Comparison of ENCODE assay signal across 26 cellular contexts in genomic region chr20:13790708-13791107, GRCh38.
"Had no signal": no experiment of that assay in that cellular context is flagged by ENCODE, and none has a peak within 500 bp of the region (broad histone marks: within the 10 kb centered on the region; RNA-seq: fewer than 3 reads in every experiment).

No MANE protein-coding gene starts in this region.

- FAIRE-seq: bronchial epithelial cell, pancreas had no signal

- H3K27me3 ChIP-seq: esophagus muscularis mucosa, foreskin keratinocyte, pancreas, suprapubic skin, tibial nerve had no signal

- H3K27me3 Mint-ChIP-seq: activated CD4-positive, alpha-beta T cell treated with anti-CD3 and anti-CD28 coated beads for 36 hours; activated CD8-positive, alpha-beta memory T cell treated with anti-CD3 and anti-CD28 coated beads, Interleukin-2, amount 10 ng/mL, durations not matched to agents 7 days and 5 days; activated naive CD4-positive, alpha-beta T cell treated with anti-CD3 and anti-CD28 coated beads, Interleukin-2, amount 50 U/mL, for 24 hours; activated naive CD8-positive, alpha-beta T cell treated with anti-CD3 and anti-CD28 coated beads, Interleukin-2, amount 50 U/mL, for 24 hours; naive thymus-derived CD8-positive, alpha-beta T cell had no signal

- H3K9me3 ChIP-seq: esophagus muscularis mucosa, lower lobe of right lung, pancreas, prostate gland, suprapubic skin, tibial nerve had no signal

- H3K9me3 Mint-ChIP-seq: activated naive CD4-positive, alpha-beta T cell treated with anti-CD3 and anti-CD28 coated beads, Interleukin-2, amount 50 U/mL, for 24 hours; activated naive CD8-positive, alpha-beta T cell treated with anti-CD3 and anti-CD28 coated beads, Interleukin-2, amount 50 U/mL, for 24 hours; activated T-helper 2 cell treated with anti-CD3 and anti-CD28 coated beads, Interferon-gamma antibody, Interleukin-2, Interleukin-4, amounts not matched to agents 10 μg/mL and 5 μg/mL and 100 μg/mL, durations not matched to agents 14 hours and 24 hours and 36 hours; endodermal cell; naive thymus-derived CD8-positive, alpha-beta T cell; neural crest cell; T-helper 2 cell treated with Interferon-gamma antibody and Interleukin-4, amounts not matched to agents 5 μg/mL and 100 μg/mL, for 36 hours had no signal

- H3K4me3 ChIP-seq: esophagus muscularis mucosa, lower lobe of right lung, pancreas, prostate gland, suprapubic skin, tibial nerve had no signal

- H3K27ac Mint-ChIP-seq: activated CD4-positive, alpha-beta T cell treated with anti-CD3 and anti-CD28 coated beads for 36 hours; activated CD8-positive, alpha-beta memory T cell treated with anti-CD3 and anti-CD28 coated beads, Interleukin-2, amount 10 ng/mL, durations not matched to agents 7 days and 5 days; activated CD8-positive, alpha-beta T cell treated with anti-CD3 and anti-CD28 coated beads, Interleukin-2, amount 10 ng/mL, durations not matched to agents 7 days and 5 days; activated naive CD8-positive, alpha-beta T cell treated with anti-CD3 and anti-CD28 coated beads, Interleukin-2, amount 50 U/mL, for 24 hours; activated T-helper 2 cell treated with anti-CD3 and anti-CD28 coated beads, Interferon-gamma antibody, Interleukin-2, Interleukin-4, amounts not matched to agents 10 μg/mL and 5 μg/mL and 100 μg/mL, durations not matched to agents 14 hours and 24 hours and 36 hours; endodermal cell; T-helper 2 cell treated with Interferon-gamma antibody and Interleukin-4, amounts not matched to agents 5 μg/mL and 100 μg/mL, for 36 hours had no signal

- ATAC-seq: activated CD4-positive, alpha-beta T cell treated with anti-CD3 and anti-CD28 coated beads for 36 hours; activated CD8-positive, alpha-beta memory T cell treated with anti-CD3 and anti-CD28 coated beads, Interleukin-2, amount 10 ng/mL, durations not matched to agents 7 days and 5 days; activated CD8-positive, alpha-beta T cell treated with anti-CD3 and anti-CD28 coated beads, Interleukin-2, amount 10 ng/mL, durations not matched to agents 7 days and 5 days; activated naive CD8-positive, alpha-beta T cell treated with anti-CD3 and anti-CD28 coated beads, Interleukin-2, amount 50 U/mL, for 24 hours; foreskin keratinocyte; lower lobe of right lung; naive thymus-derived CD8-positive, alpha-beta T cell; pancreas had no signal

- H3K4me1 ChIP-seq: foreskin keratinocyte had no signal

- H3K4me3 Mint-ChIP-seq: activated CD4-positive, alpha-beta T cell treated with anti-CD3 and anti-CD28 coated beads for 36 hours; activated CD8-positive, alpha-beta memory T cell treated with anti-CD3 and anti-CD28 coated beads, Interleukin-2, amount 10 ng/mL, durations not matched to agents 7 days and 5 days; activated CD8-positive, alpha-beta T cell treated with anti-CD3 and anti-CD28 coated beads, Interleukin-2, amount 10 ng/mL, durations not matched to agents 7 days and 5 days; activated naive CD4-positive, alpha-beta T cell treated with anti-CD3 and anti-CD28 coated beads, Interleukin-2, amount 50 U/mL, for 24 hours; activated naive CD8-positive, alpha-beta T cell treated with anti-CD3 and anti-CD28 coated beads, Interleukin-2, amount 50 U/mL, for 24 hours; endodermal cell; naive thymus-derived CD8-positive, alpha-beta T cell; neural crest cell; T-helper 2 cell treated with Interferon-gamma antibody and Interleukin-4, amounts not matched to agents 5 μg/mL and 100 μg/mL, for 36 hours had no signal

- DNase-seq: activated CD4-positive, alpha-beta T cell treated with anti-CD3 and anti-CD28 coated beads for 36 hours; activated CD4-positive, CD25-positive, alpha-beta regulatory T cell; activated CD8-positive, alpha-beta memory T cell treated with anti-CD3 and anti-CD28 coated beads, Interleukin-2, amount 10 ng/mL, durations not matched to agents 7 days and 5 days; activated CD8-positive, alpha-beta T cell treated with anti-CD3 and anti-CD28 coated beads, Interleukin-2, amount 10 ng/mL, durations not matched to agents 7 days and 5 days; activated naive CD8-positive, alpha-beta T cell treated with anti-CD3 and anti-CD28 coated beads, Interleukin-2, amount 50 U/mL, for 24 hours; activated T-cell treated with anti-CD3 and anti-CD28 coated beads, Interleukin-2, amount 50 U/mL, for 48 hours; amygdala; endodermal cell; foreskin keratinocyte; lower lobe of right lung; mesenchymal stem cell; naive thymus-derived CD8-positive, alpha-beta T cell; nucleus accumbens; pancreas; stimulated activated CD4-positive, alpha-beta T cell treated with anti-CD3 and anti-CD28 coated beads, Interleukin-15, amount 100 ng/mL, for 24 hours; stimulated activated CD4-positive, alpha-beta T cell treated with anti-CD3 and anti-CD28 coated beads, Interleukin-2, amount 100 ng/mL, for 24 hours; stimulated activated naive CD4-positive, alpha-beta T cell had no signal

- H3K27ac ChIP-seq: foreskin keratinocyte, lower lobe of right lung, pancreas, prostate gland, suprapubic skin, tibial nerve had no signal

- H3K36me3 ChIP-seq: prostate gland had no signal
